In the genomic region with DNA sequence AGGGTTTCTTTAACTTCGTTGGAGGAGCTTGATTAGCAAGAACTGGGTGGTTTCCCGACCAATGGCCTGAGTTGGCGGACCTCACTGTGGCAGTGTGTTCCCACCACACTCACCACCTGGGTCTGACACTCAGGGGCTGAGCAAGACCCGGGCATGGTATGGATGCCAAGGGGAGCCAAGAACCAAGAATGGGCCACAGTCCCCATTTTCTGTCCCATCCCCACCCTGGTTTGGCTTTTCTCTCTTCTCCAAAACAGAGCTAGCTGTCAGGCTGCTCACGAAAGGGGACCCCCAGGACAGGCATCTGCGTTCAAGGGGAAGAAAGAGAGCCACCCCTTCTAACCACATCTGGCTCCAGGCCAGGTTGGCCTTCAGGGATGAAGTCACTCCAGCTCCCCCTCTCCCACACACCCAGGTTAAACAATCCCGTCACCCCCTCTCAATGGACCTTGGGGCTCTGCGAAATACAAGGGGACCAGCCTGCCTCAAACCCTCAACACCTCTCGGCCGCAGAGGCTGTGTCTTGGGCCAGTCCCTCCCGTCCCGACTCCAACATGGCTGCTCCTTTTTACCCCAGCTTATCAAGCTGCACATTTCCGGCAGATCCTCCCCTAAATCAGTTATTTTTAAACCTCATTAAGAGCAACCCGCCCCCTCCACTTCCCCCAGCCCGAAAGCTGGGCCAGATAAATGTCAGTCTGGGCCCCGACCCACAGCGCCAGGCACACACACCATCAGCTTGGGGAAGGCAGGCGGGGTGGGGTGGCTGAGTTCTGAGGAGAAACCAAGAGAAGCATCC, we compare ENCODE assay signal across 8 cellular contexts. TPM values are rescaled to one million over a fixed set of nuclear protein-coding genes. Genes with fewer than 3 reads are reported as not detected.
DNase-seq lines count a peak whose midpoint lies in the region; FAIRE-seq and TF ChIP-seq lines count a peak whose summit lies in the region.

No MANE protein-coding gene starts in this region.

- H3K36me3 ChIP-seq in HUES6 (ENCODE audit: control insufficient read depth, insufficient read depth, low read length) (peaks cover 36% of the 10 kb centered on the region), astrocyte (ENCODE audit: insufficient read depth, low read length) (peaks cover 30% of the 10 kb centered on the region), mesodermal cell (ENCODE audit: control insufficient read depth, insufficient read depth, low read length) (peaks cover 57% of the 10 kb centered on the region)

- DNase-seq in AG10803 (ENCODE audit: low read depth) (no peak), astrocyte (ENCODE audit: low read depth) (peak; percentile 53), DMS79 (lab: John Stamatoyannopoulos, UW) (no peak), NCI-H524 treated with DMSO at 0.1 percent for 48 hours (lab: John Stamatoyannopoulos, UW) (no peak), COR-L47 (lab: John Stamatoyannopoulos, UW) (no peak)
- no peak for DNase-seq in activated effector memory CD4-positive, alpha-beta T cell treated with Interleukin-2 at 50 U/mL for 16 hours

- peaks cover 42% of the 10 kb centered on the region for H3K4me1 ChIP-seq in HUES6 (ENCODE audit: control insufficient read depth, insufficient read depth, low read length)
- peaks cover 48% of the 10 kb centered on the region for H3K4me1 ChIP-seq in astrocyte (ENCODE audit: insufficient read depth, low read length)
- peaks cover 61% of the 10 kb centered on the region for H3K4me1 ChIP-seq in mesodermal cell (ENCODE audit: control insufficient read depth, insufficient read depth, low read length, poor library complexity, severe bottlenecking)

- H3K9ac ChIP-seq in HUES6 (ENCODE audit: low read length) (peak overlapping the region; percentile 95), astrocyte (ENCODE audit: low read length) (peak overlapping the region; percentile 99)

- no peak for FAIRE-seq in astrocyte (lab: Jason Lieb, UNC)

- H3K4me2 ChIP-seq in astrocyte (ENCODE audit: low read length): peak overlapping the region; percentile 98

- H3K9me3 ChIP-seq in HUES6 (ENCODE audit: control insufficient read depth, insufficient read depth, low read depth, low read length): no peaks in the 10 kb centered on the region
- no peaks in the 10 kb centered on the region for H3K9me3 ChIP-seq in astrocyte (ENCODE audit: insufficient read depth, low read depth, low read length)
- no peaks in the 10 kb centered on the region for H3K9me3 ChIP-seq in mesodermal cell (ENCODE audit: control insufficient read depth, low read length)

- H3K27me3 ChIP-seq in HUES6 (ENCODE audit: control insufficient read depth, insufficient read depth, low read length) (no peaks in the 10 kb centered on the region), astrocyte (ENCODE audit: insufficient read depth, low read length) (no peaks in the 10 kb centered on the region)

- TF ChIP-seq CTCF in AG10803 (conservative IDR thresholded peaks at IDR 0.05; ENCODE audit: low read length): no peak
- TF ChIP-seq CTCF in astrocyte (IDR thresholded peaks at IDR 0.05; ENCODE audit: insufficient read depth, low read depth, low read length): no peak

- no peaks in the 10 kb centered on the region for H3K9me3 Mint-ChIP-seq in astrocyte (ENCODE audit: unreplicated experiment)

- peaks cover 51% of the 10 kb centered on the region for H3K4me1 Mint-ChIP-seq in astrocyte (ENCODE audit: low read depth, unreplicated experiment)

- H3K27ac ChIP-seq in HUES6 (ENCODE audit: low read depth, low read length) (no peak overlapping the region; the same call in 1 of the 2 replicates), astrocyte (ENCODE audit: low read depth, low read length) (peak overlapping the region; percentile 100), mesodermal cell (ENCODE audit: low read depth, low read length, severe bottlenecking) (no peak overlapping the region)

- peaks cover 80% of the 10 kb centered on the region for H3K79me2 ChIP-seq in astrocyte (ENCODE audit: insufficient read depth, low read length)

- no peak overlapping the region for H2AFZ ChIP-seq in astrocyte (ENCODE audit: low read depth, low read length)

- H3K36me3 Mint-ChIP-seq in astrocyte (ENCODE audit: low read depth, unreplicated experiment): peaks cover 23% of the 10 kb centered on the region

- no peaks in the 10 kb centered on the region for H3K27me3 Mint-ChIP-seq in astrocyte (ENCODE audit: low read depth, unreplicated experiment)

- H3K4me3 Mint-ChIP-seq in astrocyte (ENCODE audit: unreplicated experiment): peak overlapping the region; percentile 90

- H4K20me1 ChIP-seq in astrocyte (ENCODE audit: insufficient read depth, low read length): peaks cover 65% of the 10 kb centered on the region

- peak overlapping the region; percentile 99 for H3K4me3 ChIP-seq in AG10803 (ENCODE audit: low read length)
- peak overlapping the region; percentile 88; the same call in 1 of the 2 replicates for H3K4me3 ChIP-seq in HUES6 (ENCODE audit: low read depth, low read length)
- H3K4me3 ChIP-seq in astrocyte (ENCODE audit: insufficient read depth, low read depth, low read length): peak overlapping the region; percentile 98
- H3K4me3 ChIP-seq in mesodermal cell (ENCODE audit: extremely low read depth, insufficient read depth, low read length, poor library complexity, severe bottlenecking): peak overlapping the region; percentile 76

- 82 to 88% methylated on average over 8 to 16 of the region's 18 CpGs for WGBS in mesodermal cell (ENCODE audit: insufficient coverage in 2 of 2), 2 experiments

- H3K27ac Mint-ChIP-seq in astrocyte (ENCODE audit: unreplicated experiment): peak overlapping the region; percentile 99

RNA-seq across cellular contexts. Expression of a gene that starts 3.4 kb away (rescaled TPM):
- total RNA-seq in astrocyte: 614 and 688 TPM in 2 replicates
- polyA plus RNA-seq in mesodermal cell (2013, experiment 1 of 2): 496 TPM
- 406 TPM for polyA plus RNA-seq in mesodermal cell (2013, experiment 2 of 2)

RNA-seq across cellular contexts. Expression of a gene that starts 21.9 kb away (rescaled TPM):
- 3.2 and 4.3 TPM in 2 replicates for total RNA-seq in astrocyte
- polyA plus RNA-seq in mesodermal cell (2013, experiment 1 of 2): 1.4 TPM
- polyA plus RNA-seq in mesodermal cell (2013, experiment 2 of 2): 1.8 TPM

RNA-seq across cellular contexts. Expression of a gene that starts 23.5 kb away (rescaled TPM):
- total RNA-seq in astrocyte: 0.89 and 2.1 TPM in 2 replicates
- polyA plus RNA-seq in mesodermal cell (2013, experiment 1 of 2): 7.6 TPM
- 5.3 TPM for polyA plus RNA-seq in mesodermal cell (2013, experiment 2 of 2)

RNA-seq across cellular contexts. Expression of a gene that starts 32.1 kb away (rescaled TPM):
- total RNA-seq in astrocyte: 0.43 TPM in 1 of 2 replicates, not detected in the other
- 0.37 TPM for polyA plus RNA-seq in mesodermal cell (2013, experiment 1 of 2)
- 0.25 TPM for polyA plus RNA-seq in mesodermal cell (2013, experiment 2 of 2)

RNA-seq across cellular contexts. Expression of a gene that starts 59.4 kb away (rescaled TPM):
- total RNA-seq in astrocyte: not detected in 2 replicates
- not detected for polyA plus RNA-seq in mesodermal cell (2013, experiment 1 of 2)
- not detected for polyA plus RNA-seq in mesodermal cell (2013, experiment 2 of 2)
